Comparison of ENCODE assay signal across 8 cellular contexts in genomic region chr1:228635304-228635703, GRCh38.
DNase-seq lines count a peak whose midpoint lies in the region; ATAC-seq, FAIRE-seq and TF ChIP-seq lines count a peak whose summit lies in the region.
"Not testable (repeated sequence)": the region's sequence is repeated elsewhere in the genome, so short reads cannot be mapped to it uniquely, and the experiment has no call there.

No MANE protein-coding gene starts in this region.

- not testable (repeated sequence) for H3K9me3 Mint-ChIP-seq in Calu3 (ENCODE audit: low read depth, unreplicated experiment); activated naive CD4-positive, alpha-beta T cell treated with anti-CD3 and anti-CD28 coated beads, Interleukin-2, amount 10 ng/mL, durations not matched to agents 7 days and 5 days

- not testable (repeated sequence) for H3K4me1 ChIP-seq in HepG2 (ENCODE audit: insufficient read depth, low read length); thyroid gland

- DNase-seq in Calu3 (peak; percentile 38), NCI-H748 (lab: John Stamatoyannopoulos, UW; ENCODE audit: unreplicated experiment) (peak; percentile 26), erythroblast (lab: John Stamatoyannopoulos, UW) (peak; percentile 25 to 27), sciatic nerve (ENCODE audit: low spot score) (peak; percentile 91), thyroid gland (peak; percentile 43 to 57)
- DNase-seq in activated CD4-positive, alpha-beta T cell treated with anti-CD3 and anti-CD28 coated beads for 4 hours, result peak; percentile 28 to 53
- peak; percentile 33 for DNase-seq in activated naive CD4-positive, alpha-beta T cell treated with anti-CD3 and anti-CD28 coated beads, Interleukin-2, amount 10 ng/mL, durations not matched to agents 7 days and 5 days
- DNase-seq in HepG2 (ENCODE audit: low spot score), result not testable (repeated sequence)

- FAIRE-seq in HepG2 (lab: Jason Lieb, UNC), result peak; percentile 47

- H3K4me1 Mint-ChIP-seq in Calu3 (ENCODE audit: low read depth, unreplicated experiment); activated naive CD4-positive, alpha-beta T cell treated with anti-CD3 and anti-CD28 coated beads, Interleukin-2, amount 10 ng/mL, durations not matched to agents 7 days and 5 days: not testable (repeated sequence)

- in situ Hi-C loops in HepG2 (cut with HindIII; ENCODE audit: extremely low pct_ligation_motif_present, low pct_unique_long_range_greater_than_20kb), result not testable (repeated sequence)

- not testable (repeated sequence) for TF ChIP-seq EP300 in HepG2 (IDR thresholded peaks at IDR 0.05; ENCODE audit: low read depth in 2 of 2, low read length in 2 of 2); HepG2 (CRISPR knock-in tag; IDR thresholded peaks at IDR 0.05; ENCODE audit: borderline replicate concordance)

- CTCF ChIA-PET in Calu3 (lab: Charles Lee); activated naive CD4-positive, alpha-beta T cell treated with anti-CD3 and anti-CD28 coated beads, Interleukin-2, amount 10 ng/mL, durations not matched to agents 7 days and 5 days (lab: Charles Lee); HepG2 (lab: Yijun Ruan, JAX; ENCODE audit: low intra/inter-chr PET ratio, low total read pairs): not testable (repeated sequence)

- not testable (repeated sequence) for H3K27ac Mint-ChIP-seq in Calu3 (ENCODE audit: unreplicated experiment); activated naive CD4-positive, alpha-beta T cell treated with anti-CD3 and anti-CD28 coated beads, Interleukin-2, amount 10 ng/mL, durations not matched to agents 7 days and 5 days

- ATAC-seq in HepG2, sciatic nerve: not testable (repeated sequence)

- intact Hi-C loops in Calu3 (cut with micrococcal nuclease; ENCODE audit: unreplicated experiment); HepG2 (cut with micrococcal nuclease; ENCODE audit: unreplicated experiment); sciatic nerve (cut with DNase I); thyroid gland (cut with DNase I): not testable (repeated sequence)

- 66% methylated on average over 40 of the region's 40 CpGs for WGBS in HepG2 (ENCODE audit: low lambda C conversion rate)
- WGBS in thyroid gland, 2 donors, result 0 to 30% methylated on average over 5 to 38 of the region's 40 CpGs

- not testable (repeated sequence) for TF ChIP-seq RAD21 in HepG2 (CRISPR knock-in tag; IDR thresholded peaks at IDR 0.05)

- not testable (repeated sequence) for TF ChIP-seq CTCF in Calu3 (IDR thresholded peaks at IDR 0.05; ENCODE audit: unreplicated experiment); HepG2 (CRISPR knock-in tag; IDR thresholded peaks at IDR 0.05); thyroid gland (IDR thresholded peaks at IDR 0.05)

- H3K4me2 ChIP-seq in HepG2 (ENCODE audit: low read depth, low read length), result not testable (repeated sequence)

- H3K4me3 ChIP-seq in HepG2 (replicated peaks in 1 of 3; ENCODE audit: insufficient read depth in 1 of 3, low read depth in 2 of 3, low read length in 3 of 3) (peak overlapping the region in 1 of 3 experiments; percentile 41; a peak in 2 of 6 replicates), thyroid gland (replicated peaks in 1 of 3) (peak overlapping the region in 1 of 3 donors; percentile 55)

- H3K36me3 Mint-ChIP-seq in Calu3 (ENCODE audit: insufficient read depth, unreplicated experiment); activated naive CD4-positive, alpha-beta T cell treated with anti-CD3 and anti-CD28 coated beads, Interleukin-2, amount 10 ng/mL, durations not matched to agents 7 days and 5 days: not testable (repeated sequence)

- BruUV-seq in Calu3 (replicated peaks; lab: Mats Ljungman, UMichigan); HepG2 (replicated peaks; lab: Mats Ljungman, UMichigan): not testable (repeated sequence)

- not testable (repeated sequence) for H3K79me2 ChIP-seq in HepG2 (ENCODE audit: insufficient read depth, low read length)

- POLR2A ChIA-PET in HepG2 (lab: Yijun Ruan, JAX), result not testable (repeated sequence)

- H3K9me3 ChIP-seq in HepG2 (ENCODE audit: low read length); thyroid gland: not testable (repeated sequence)

- not testable (repeated sequence) for H3K9ac ChIP-seq in HepG2 (ENCODE audit: insufficient read depth, low read depth, low read length)

- not testable (repeated sequence) for H3K4me3 Mint-ChIP-seq in Calu3 (ENCODE audit: low read depth, unreplicated experiment); activated naive CD4-positive, alpha-beta T cell treated with anti-CD3 and anti-CD28 coated beads, Interleukin-2, amount 10 ng/mL, durations not matched to agents 7 days and 5 days

- not testable (repeated sequence) for H4K20me1 ChIP-seq in HepG2 (ENCODE audit: insufficient read depth, low read length)

- not testable (repeated sequence) for H3K27ac ChIP-seq in HepG2 (ENCODE audit: extremely low read length, insufficient read depth, low read length)
- H3K27ac ChIP-seq in thyroid gland, result peak overlapping the region in 1 of 3 donors; percentile 51

- not testable (repeated sequence) for H3K36me3 ChIP-seq in HepG2 (replicated peaks in 1 of 2; ENCODE audit: control insufficient read depth in 1 of 2, insufficient read depth in 2 of 2, low read length in 2 of 2); thyroid gland

- not testable (repeated sequence) for H3K27me3 ChIP-seq in HepG2 (ENCODE audit: control insufficient read depth in 1 of 2, insufficient read depth in 2 of 2, low read length in 2 of 2); thyroid gland

- TF ChIP-seq POLR2A in erythroblast (IDR thresholded peaks at IDR 0.05; ENCODE audit: low read length); HepG2 (IDR thresholded peaks at IDR 0.05; ENCODE audit: insufficient read depth in 1 of 2, low read depth in 2 of 2, low read length in 2 of 2); thyroid gland (IDR thresholded peaks at IDR 0.05): not testable (repeated sequence)

- not testable (repeated sequence) for H3K27me3 Mint-ChIP-seq in Calu3 (ENCODE audit: unreplicated experiment); activated naive CD4-positive, alpha-beta T cell treated with anti-CD3 and anti-CD28 coated beads, Interleukin-2, amount 10 ng/mL, durations not matched to agents 7 days and 5 days

- not testable (repeated sequence) for H2AFZ ChIP-seq in HepG2 (ENCODE audit: low read length)

TF ChIP-seq in HepG2, 621 proteins besides CTCF, POLR2A, EP300 and RAD21:
- TF ChIP-seq ZFX (CRISPR knock-in tag; IDR thresholded peaks at IDR 0.05; ENCODE audit: low read depth) (peak; percentile 38; the same call in 1 of the 2 replicates), ZNF768 (CRISPR knock-in tag; IDR thresholded peaks at IDR 0.05) (peak; percentile 14; the same call in 1 of the 2 replicates), ZNF687 (CRISPR knock-in tag; IDR thresholded peaks at IDR 0.05) (peak; percentile 32), PATZ1 (CRISPR knock-in tag; IDR thresholded peaks at IDR 0.05) (peak; percentile 17; the same call in 1 of the 2 replicates)
